In the genomic region with DNA sequence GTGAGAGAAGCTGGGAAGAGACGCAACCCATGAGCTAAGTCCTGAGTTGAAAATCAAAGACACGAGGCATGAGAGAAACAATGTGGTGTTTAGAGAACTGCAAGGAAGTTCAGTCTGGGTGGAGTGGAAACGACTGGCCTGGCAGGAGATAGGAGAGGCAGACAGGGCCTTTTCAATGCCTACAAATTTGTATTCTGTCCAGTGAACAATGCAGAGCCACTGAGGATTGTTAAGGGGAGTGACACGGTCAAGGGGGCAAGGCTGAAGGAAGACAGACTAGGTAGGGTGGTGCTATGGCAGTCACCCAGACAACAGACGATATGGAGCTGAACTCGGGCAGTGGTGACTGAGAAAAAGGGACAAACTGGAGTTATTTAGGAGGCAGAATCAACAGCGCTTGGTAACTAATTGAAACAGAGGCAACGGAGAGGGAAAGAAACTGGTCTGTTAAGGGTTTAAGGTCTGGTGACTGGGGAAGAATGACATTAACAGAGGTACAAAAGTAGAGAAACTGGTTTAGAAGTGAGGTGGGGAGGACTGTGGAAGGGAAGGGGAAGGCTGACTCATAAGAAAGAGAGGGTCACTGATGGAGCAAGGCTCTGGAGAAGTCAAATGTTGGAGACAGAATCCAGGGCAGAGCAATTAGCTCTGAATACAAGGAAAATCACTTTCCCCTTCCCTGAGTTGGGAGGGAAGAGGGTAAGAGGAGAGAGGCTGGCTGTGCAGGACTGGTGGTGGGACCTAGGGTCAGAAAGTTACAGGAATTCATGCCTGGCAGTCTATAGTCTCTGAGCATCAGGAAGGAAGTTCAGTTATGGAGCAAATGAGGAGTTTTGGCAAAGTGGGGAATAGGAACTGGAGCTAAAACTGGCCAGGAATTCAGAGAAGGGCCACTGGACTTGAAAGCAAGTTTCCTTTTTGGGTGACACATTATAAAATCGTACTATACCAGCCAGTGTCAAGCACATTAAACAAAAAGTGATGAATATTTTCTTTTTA, we compare ENCODE assay signal across 1 cellular context.
TF ChIP-seq lines count a peak whose summit lies in the region.

No MANE protein-coding gene starts in this region.

TF ChIP-seq in HCT116, 20 proteins besides CTCF, POLR2A, EP300 and RAD21 (continued from another document):
- TF ChIP-seq, protein P1, sequence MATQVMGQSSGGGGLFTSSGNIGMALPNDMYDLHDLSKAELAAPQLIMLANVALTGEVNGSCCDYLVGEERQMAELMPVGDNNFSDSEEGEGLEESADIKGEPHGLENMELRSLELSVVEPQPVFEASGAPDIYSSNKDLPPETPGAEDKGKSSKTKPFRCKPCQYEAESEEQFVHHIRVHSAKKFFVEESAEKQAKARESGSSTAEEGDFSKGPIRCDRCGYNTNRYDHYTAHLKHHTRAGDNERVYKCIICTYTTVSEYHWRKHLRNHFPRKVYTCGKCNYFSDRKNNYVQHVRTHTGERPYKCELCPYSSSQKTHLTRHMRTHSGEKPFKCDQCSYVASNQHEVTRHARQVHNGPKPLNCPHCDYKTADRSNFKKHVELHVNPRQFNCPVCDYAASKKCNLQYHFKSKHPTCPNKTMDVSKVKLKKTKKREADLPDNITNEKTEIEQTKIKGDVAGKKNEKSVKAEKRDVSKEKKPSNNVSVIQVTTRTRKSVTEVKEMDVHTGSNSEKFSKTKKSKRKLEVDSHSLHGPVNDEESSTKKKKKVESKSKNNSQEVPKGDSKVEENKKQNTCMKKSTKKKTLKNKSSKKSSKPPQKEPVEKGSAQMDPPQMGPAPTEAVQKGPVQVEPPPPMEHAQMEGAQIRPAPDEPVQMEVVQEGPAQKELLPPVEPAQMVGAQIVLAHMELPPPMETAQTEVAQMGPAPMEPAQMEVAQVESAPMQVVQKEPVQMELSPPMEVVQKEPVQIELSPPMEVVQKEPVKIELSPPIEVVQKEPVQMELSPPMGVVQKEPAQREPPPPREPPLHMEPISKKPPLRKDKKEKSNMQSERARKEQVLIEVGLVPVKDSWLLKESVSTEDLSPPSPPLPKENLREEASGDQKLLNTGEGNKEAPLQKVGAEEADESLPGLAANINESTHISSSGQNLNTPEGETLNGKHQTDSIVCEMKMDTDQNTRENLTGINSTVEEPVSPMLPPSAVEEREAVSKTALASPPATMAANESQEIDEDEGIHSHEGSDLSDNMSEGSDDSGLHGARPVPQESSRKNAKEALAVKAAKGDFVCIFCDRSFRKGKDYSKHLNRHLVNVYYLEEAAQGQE (IDR thresholded peaks at IDR 0.05; ENCODE audit: low read depth): no peak
- TF ChIP-seq YY1 (IDR thresholded peaks at IDR 0.05; ENCODE audit: extremely low read depth, insufficient replicate concordance, low read depth, low read length) (no peak), ELF1 (IDR thresholded peaks at IDR 0.05; ENCODE audit: borderline replicate concordance, low read depth) (no peak), EZH2 (IDR thresholded peaks at IDR 0.05) (no peak), SP1 (IDR thresholded peaks at IDR 0.05; ENCODE audit: low read depth) (no peak), CBX3 (IDR thresholded peaks at IDR 0.05; ENCODE audit: low read depth) (no peak), POLR2AphosphoS5 (IDR thresholded peaks at IDR 0.05; ENCODE audit: low read depth, low read length) (no peak), ZNF274 (IDR thresholded peaks at IDR 0.05; ENCODE audit: low read depth, low read length) (no peak)
